In the genomic region with DNA sequence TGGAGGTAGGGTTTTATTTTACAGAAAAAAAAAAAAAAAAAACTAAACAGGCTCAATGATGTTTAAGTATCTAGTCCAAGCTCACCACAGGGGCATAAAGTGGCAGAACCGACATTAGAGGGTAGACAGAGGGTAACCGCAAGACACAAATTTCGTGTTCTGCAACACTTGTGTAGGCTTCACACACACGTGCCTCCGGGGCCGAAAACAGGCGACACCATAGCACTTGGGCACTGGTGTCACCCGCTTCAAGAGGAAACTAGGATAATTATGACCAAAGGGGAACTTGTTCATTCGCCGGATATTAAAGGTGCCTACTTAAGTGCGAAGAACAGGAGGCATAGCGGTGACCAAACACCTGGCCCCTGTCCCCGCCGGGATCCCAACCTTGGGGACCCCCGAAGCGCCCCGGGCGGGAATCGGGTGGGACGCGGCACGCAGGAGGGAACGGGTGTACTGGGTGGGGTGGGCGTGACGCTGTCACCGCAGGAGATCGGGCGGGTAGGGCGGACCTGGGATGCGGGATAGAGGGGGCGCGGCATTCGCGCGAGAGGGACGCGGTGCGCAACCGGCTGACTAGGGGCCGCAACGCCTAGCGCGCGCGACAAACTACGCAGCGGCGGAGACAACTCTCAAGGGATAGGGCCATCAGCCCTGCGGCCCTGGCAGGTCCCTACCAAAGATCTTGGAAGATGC, we compare ENCODE assay signal across 8 cellular contexts. TPM values are rescaled to one million over a fixed set of nuclear protein-coding genes. Genes with fewer than 3 reads are reported as not detected.
DNase-seq lines count a peak whose midpoint lies in the region; ATAC-seq and TF ChIP-seq lines count a peak whose summit lies in the region.

No MANE protein-coding gene starts in this region.

- H3K4me3 ChIP-seq in iPS-11a (ENCODE audit: low read depth, low read length), result peak overlapping the region; percentile 92

- no TSS peak for BruUV-seq in Calu3 (replicated peaks; lab: Mats Ljungman, UMichigan)

- peaks cover 3% of the 10 kb centered on the region for H3K9me3 Mint-ChIP-seq in Calu3 (ENCODE audit: low read depth, unreplicated experiment)
- H3K9me3 Mint-ChIP-seq in activated naive CD8-positive, alpha-beta T cell treated with anti-CD3 and anti-CD28 coated beads, Interleukin-2, amount 10 ng/mL, durations not matched to agents 7 days and 5 days, result no peaks in the 10 kb centered on the region

- TF ChIP-seq CTCF in Calu3 (IDR thresholded peaks at IDR 0.05; ENCODE audit: unreplicated experiment), result no peak

- DNase-seq in Calu3, result peak; percentile 10
- peak; percentile 9 for DNase-seq in SHP77 treated with DMSO at 0.1 percent for 48 hours (lab: John Stamatoyannopoulos, UW)
- DNase-seq in activated naive CD8-positive, alpha-beta T cell treated with anti-CD3 and anti-CD28 coated beads, Interleukin-2, amount 10 ng/mL, durations not matched to agents 7 days and 5 days, result peak; percentile 71
- DNase-seq in stimulated activated CD4-positive, alpha-beta T cell treated with anti-CD3 and anti-CD28 coated beads, Interleukin-12 subunit alpha, Interleukin-12 subunit beta, amount 100 ng/mL, for 24 hours (ENCODE audit: low read depth in 2 of 2), result peak; percentile 11 to 34
- DNase-seq in SK-N-DZ (ENCODE audit: low spot score), result no peak

- ATAC-seq in GM19438 (IDR thresholded peaks at IDR 0.05; ENCODE audit: low read depth, unreplicated experiment) (peak; percentile 25), HG03457 (IDR thresholded peaks at IDR 0.05; ENCODE audit: unreplicated experiment) (peak; percentile 13)
- ATAC-seq in activated naive CD8-positive, alpha-beta T cell treated with anti-CD3 and anti-CD28 coated beads, Interleukin-2, amount 10 ng/mL, durations not matched to agents 7 days and 5 days (ENCODE audit: low read depth), result peak; percentile 29

- H3K4me1 Mint-ChIP-seq in Calu3 (ENCODE audit: low read depth, unreplicated experiment), result peaks cover 16% of the 10 kb centered on the region
- peaks cover 49% of the 10 kb centered on the region for H3K4me1 Mint-ChIP-seq in activated naive CD8-positive, alpha-beta T cell treated with anti-CD3 and anti-CD28 coated beads, Interleukin-2, amount 10 ng/mL, durations not matched to agents 7 days and 5 days

- H3K27ac Mint-ChIP-seq in Calu3 (ENCODE audit: unreplicated experiment), result peak overlapping the region; percentile 30
- peak overlapping the region; percentile 95 for H3K27ac Mint-ChIP-seq in activated naive CD8-positive, alpha-beta T cell treated with anti-CD3 and anti-CD28 coated beads, Interleukin-2, amount 10 ng/mL, durations not matched to agents 7 days and 5 days

- POLR2A ChIA-PET in activated naive CD8-positive, alpha-beta T cell treated with anti-CD3 and anti-CD28 coated beads, Interleukin-2, amount 10 ng/mL, durations not matched to agents 7 days and 5 days (lab: Charles Lee), result no interaction called here

- intact Hi-C loops in Calu3 (cut with micrococcal nuclease; ENCODE audit: unreplicated experiment), result no loop called here

- no peaks in the 10 kb centered on the region for H3K27me3 Mint-ChIP-seq in Calu3 (ENCODE audit: unreplicated experiment)
- H3K27me3 Mint-ChIP-seq in activated naive CD8-positive, alpha-beta T cell treated with anti-CD3 and anti-CD28 coated beads, Interleukin-2, amount 10 ng/mL, durations not matched to agents 7 days and 5 days, result no peaks in the 10 kb centered on the region

- H3K36me3 Mint-ChIP-seq in Calu3 (ENCODE audit: insufficient read depth, unreplicated experiment), result peaks cover 26% of the 10 kb centered on the region
- H3K36me3 Mint-ChIP-seq in activated naive CD8-positive, alpha-beta T cell treated with anti-CD3 and anti-CD28 coated beads, Interleukin-2, amount 10 ng/mL, durations not matched to agents 7 days and 5 days, result peaks cover 41% of the 10 kb centered on the region

- peak overlapping the region; percentile 68 for H3K4me3 Mint-ChIP-seq in Calu3 (ENCODE audit: low read depth, unreplicated experiment)
- peak overlapping the region; percentile 98 for H3K4me3 Mint-ChIP-seq in activated naive CD8-positive, alpha-beta T cell treated with anti-CD3 and anti-CD28 coated beads, Interleukin-2, amount 10 ng/mL, durations not matched to agents 7 days and 5 days

- CTCF ChIA-PET in Calu3 (lab: Charles Lee), result no interaction called here

RNA-seq across cellular contexts. Expression of a gene that starts 0.6 kb away (rescaled TPM):
- total RNA-seq in Calu3 (2022), result 9.9 and 11.4 TPM in 2 replicates
- total RNA-seq in activated naive CD8-positive, alpha-beta T cell treated with anti-CD3 and anti-CD28 coated beads, Interleukin-2, amount 10 ng/mL, durations not matched to agents 7 days and 5 days, result 10 to 100 TPM; 18.4 to 19.2 TPM
- polyA plus RNA-seq in SK-N-DZ (2014; cell fraction: cytosol; rRNA removed), result 69.3 and 79.7 TPM in 2 replicates
- 24.0 and 39.0 TPM in 2 replicates for polyA plus RNA-seq in SK-N-DZ (2014; cell fraction: nucleus; rRNA removed)

RNA-seq across cellular contexts. Expression of a gene that starts 0.9 kb away (rescaled TPM):
- 6.4 and 7.9 TPM in 2 replicates for total RNA-seq in Calu3 (2022)
- total RNA-seq in activated naive CD8-positive, alpha-beta T cell treated with anti-CD3 and anti-CD28 coated beads, Interleukin-2, amount 10 ng/mL, durations not matched to agents 7 days and 5 days, result 10 to 100 TPM; 19.9 to 24.2 TPM
- 28.9 and 29.9 TPM in 2 replicates for polyA plus RNA-seq in SK-N-DZ (2014; cell fraction: cytosol; rRNA removed)
- polyA plus RNA-seq in SK-N-DZ (2014; cell fraction: nucleus; rRNA removed), result 28.8 and 30.7 TPM in 2 replicates

RNA-seq across cellular contexts. Expression of a gene that starts 54.8 kb away (rescaled TPM):
- 16.5 and 19.8 TPM in 2 replicates for total RNA-seq in Calu3 (2022)
- 10 to 100 TPM; 33.0 to 33.8 TPM for total RNA-seq in activated naive CD8-positive, alpha-beta T cell treated with anti-CD3 and anti-CD28 coated beads, Interleukin-2, amount 10 ng/mL, durations not matched to agents 7 days and 5 days
- 33.4 and 33.6 TPM in 2 replicates for polyA plus RNA-seq in SK-N-DZ (2014; cell fraction: cytosol; rRNA removed)
- polyA plus RNA-seq in SK-N-DZ (2014; cell fraction: nucleus; rRNA removed), result 35.1 and 35.9 TPM in 2 replicates

RNA-seq across cellular contexts. Expression of a gene that starts 55.1 kb away (rescaled TPM):
- 10.1 and 12.5 TPM in 2 replicates for total RNA-seq in Calu3 (2022)
- total RNA-seq in activated naive CD8-positive, alpha-beta T cell treated with anti-CD3 and anti-CD28 coated beads, Interleukin-2, amount 10 ng/mL, durations not matched to agents 7 days and 5 days, result 10 to 100 TPM; 25.5 to 28.6 TPM
- 25.1 and 35.2 TPM in 2 replicates for polyA plus RNA-seq in SK-N-DZ (2014; cell fraction: cytosol; rRNA removed)
- 19.1 and 28.7 TPM in 2 replicates for polyA plus RNA-seq in SK-N-DZ (2014; cell fraction: nucleus; rRNA removed)
